8 cellular contexts compared by ENCODE assay signal in genomic region chr5:132883261-132883834, GRCh38. TPM values are rescaled to one million over a fixed set of nuclear protein-coding genes. Genes with fewer than 3 reads are reported as not detected.
DNase-seq lines count a peak whose midpoint lies in the region; ATAC-seq and TF ChIP-seq lines count a peak whose summit lies in the region.

No MANE protein-coding gene starts in this region.

- H3K14ac ChIP-seq in IMR-90 (replicated peaks; ENCODE audit: low read depth, low read length): no peak overlapping the region

- DNase-seq in A172 (ENCODE audit: low spot score) (peak; percentile 72), GF-D8 (lab: John Stamatoyannopoulos, UW) (peak; percentile 9), IMR-90 (peak; percentile 74), SHP77 (lab: John Stamatoyannopoulos, UW) (peak; percentile 60 to 61), cerebellar cortex (ENCODE audit: low spot score) (peak; percentile 85), left kidney (ENCODE audit: low read depth, low spot score) (peak; percentile 83), thoracic aorta (ENCODE audit: low spot score) (no peak)

- no TSS peak for BruUV-seq in IMR-90 (replicated peaks; lab: Mats Ljungman, UMichigan)

- H4K5ac ChIP-seq in IMR-90 (ENCODE audit: low read depth, low read length): no peak overlapping the region

- H3K9ac ChIP-seq in IMR-90 (ENCODE audit: low read depth, low read length): no peak overlapping the region

- H3K27me3 ChIP-seq in IMR-90 (ENCODE audit: control insufficient read depth, insufficient read depth, low read length) (no peaks in the 10 kb centered on the region), thoracic aorta (replicated peaks; ENCODE audit: insufficient read depth) (no peaks in the 10 kb centered on the region)

- POLR2A ChIA-PET in IMR-90 (lab: Charles Lee; ENCODE audit: unreplicated experiment): interaction anchor here (1.4 kb wide), 1 partner anchor 44 kb away, joined by 3 read pairs; no protein-coding TSS in a partner anchor

- dilution Hi-C loops in IMR-90 (cut with HindIII; ENCODE audit: low sequenced_read_pairs, unreplicated experiment): no loop called here

- H3K9me1 ChIP-seq in IMR-90 (ENCODE audit: insufficient read depth, low read length): peaks cover under 1% of the 10 kb centered on the region; the same call in 1 of the 2 replicates

- peak; percentile 67 for TF ChIP-seq CTCF in IMR-90 (conservative IDR thresholded peaks at IDR 0.05; ENCODE audit: low read depth, low read length)
- TF ChIP-seq CTCF in thoracic aorta (IDR thresholded peaks at IDR 0.05): peak; percentile 49

- no peak overlapping the region for H4K91ac ChIP-seq in IMR-90 (ENCODE audit: insufficient read depth, low read depth, low read length)

- peaks cover 43% of the 10 kb centered on the region for H3K36me3 ChIP-seq in IMR-90 (ENCODE audit: control insufficient read depth, insufficient read depth, low read length)
- H3K36me3 ChIP-seq in thoracic aorta: peaks cover 46% of the 10 kb centered on the region

- H2BK20ac ChIP-seq in IMR-90 (ENCODE audit: low read depth, low read length): no peak overlapping the region

- H2AFZ ChIP-seq in IMR-90 (replicated peaks; ENCODE audit: low read length, poor library complexity): no peak overlapping the region

- H4K20me1 ChIP-seq in IMR-90 (ENCODE audit: insufficient read depth, low read length): peaks cover under 1% of the 10 kb centered on the region; the same call in 1 of the 2 replicates

- no peak overlapping the region for H3K56ac ChIP-seq in IMR-90 (ENCODE audit: extremely low read depth, insufficient read depth, low read length)

- CTCF ChIA-PET in IMR-90 (lab: Yijun Ruan, JAX): interaction anchor here (0.6 to 1.2 kb wide), 5 partner anchors 9 to 288 kb away, joined by 3 to 4 read pairs (median 3); partner anchors contain the start of genes GDF9 and UQCRQ

- H3K23ac ChIP-seq in IMR-90 (ENCODE audit: low read depth, low read length): no peak overlapping the region

- H3K4me3 ChIP-seq in IMR-90 (ENCODE audit: insufficient read depth, low read depth, low read length): no peak overlapping the region
- no peak overlapping the region for H3K4me3 ChIP-seq in thoracic aorta

- H2BK15ac ChIP-seq in IMR-90 (ENCODE audit: low read depth, low read length): no peak overlapping the region

- H3K4me1 ChIP-seq in IMR-90 (ENCODE audit: control insufficient read depth, insufficient read depth, low read length) (no peaks in the 10 kb centered on the region), thoracic aorta (ENCODE audit: control insufficient read depth in 1 of 2, low read depth in 2 of 2) (no peaks in the 10 kb centered on the region)

- no peak overlapping the region for H3K27ac ChIP-seq in IMR-90 (ENCODE audit: insufficient read depth, low read length)
- no peak overlapping the region for H3K27ac ChIP-seq in thoracic aorta

- H2AK5ac ChIP-seq in IMR-90 (ENCODE audit: low read depth, low read length): no peak overlapping the region

- H3K79me1 ChIP-seq in IMR-90 (ENCODE audit: low read depth in 1 of 2, low read length in 2 of 2): peaks cover 4 to 22% of the 10 kb centered on the region in 2 experiments

- 0 to 100% methylated on average over 1 of the region's 2 CpGs for WGBS in IMR-90 (ENCODE audit: extremely low coverage in 2 of 2, insufficient read length in 1 of 2), 2 experiments

- ATAC-seq in IMR-90 (ENCODE audit: low read depth): peak; percentile 83
- ATAC-seq in thoracic aorta (ENCODE audit: insufficient number of reproducible peaks, low FRiP score, low read depth): no peak
- no peak for ATAC-seq in HG03457 (IDR thresholded peaks at IDR 0.05; ENCODE audit: unreplicated experiment)

- H4K8ac ChIP-seq in IMR-90 (ENCODE audit: low read depth in 2 of 2, low read length in 2 of 2): no peak overlapping the region

- peak; percentile 64 for TF ChIP-seq RAD21 in IMR-90 (IDR thresholded peaks at IDR 0.05; ENCODE audit: low read length)

- H2BK120ac ChIP-seq in IMR-90 (ENCODE audit: low read depth, low read length): no peak overlapping the region

- H3K9me3 ChIP-seq in IMR-90 (ENCODE audit: control insufficient read depth, insufficient read depth, low read length): no peaks in the 10 kb centered on the region
- no peaks in the 10 kb centered on the region for H3K9me3 ChIP-seq in thoracic aorta

- no peak overlapping the region for H3K4me2 ChIP-seq in IMR-90 (ENCODE audit: low read depth, low read length)

- H3K4ac ChIP-seq in IMR-90 (ENCODE audit: low read depth, low read length): no peak overlapping the region

- intact Hi-C loops in IMR-90 (cut with micrococcal nuclease): loop anchor here (1.0 kb wide), 2 partner anchors 53 to 498 kb away; partner anchors contain the start of gene SHROOM1

- H2BK5ac ChIP-seq in IMR-90 (ENCODE audit: low read depth, low read length, poor library complexity, severe bottlenecking): no peak overlapping the region

- H2AK9ac ChIP-seq in IMR-90 (replicated peaks; ENCODE audit: low read depth, low read length, poor library complexity): no peak overlapping the region

- in situ Hi-C loops in IMR-90 (cut with MboI; ENCODE audit: low sequenced_read_pairs): loop anchor here (5.0 kb wide), 1 partner anchor 496 kb away; no protein-coding TSS in a partner anchor

- no peak overlapping the region for H3K18ac ChIP-seq in IMR-90 (ENCODE audit: low read depth, low read length)

- no peak for TF ChIP-seq POLR2A in IMR-90 (IDR thresholded peaks at IDR 0.05; ENCODE audit: low read depth, low read length)

TF ChIP-seq in IMR-90, 13 proteins besides CTCF, POLR2A, EP300 and RAD21:
- TF ChIP-seq MAFK (IDR thresholded peaks at IDR 0.05; ENCODE audit: low read depth, low read length) (no peak), SMC3 (IDR thresholded peaks at IDR 0.05; ENCODE audit: low read depth, low read length) (peak; percentile 72)

RNA-seq across cellular contexts. Expression of gene LEAP2, which starts 9.9 kb away (rescaled TPM):
- total RNA-seq in A172 (2014; rRNA removed; shearing (Covaris generic)): 0.38 and 1.9 TPM in 2 replicates
- total RNA-seq in IMR-90 (2012; rRNA removed): under 0.01 TPM in 2 replicates
- polyA plus RNA-seq in IMR-90 (2012; rRNA removed): 0.23 and 0.36 TPM in 2 replicates
- polyA plus RNA-seq in IMR-90 (2012; cell fraction: cytosol; rRNA removed): 0.04 and 0.10 TPM in 2 replicates
- polyA plus RNA-seq in IMR-90 (2012; cell fraction: nucleus; rRNA removed; ENCODE audit: low replicate concordance): 0.55 and 3.5 TPM in 2 replicates
- total RNA-seq in thoracic aorta: under 1 TPM in 1 of 2 donors, not detected in 1; 0.49 TPM

RNA-seq across cellular contexts. Expression of gene UQCRQ, which starts 16.9 kb away (rescaled TPM):
- total RNA-seq in A172 (2014; rRNA removed; shearing (Covaris generic)): 198 and 275 TPM in 2 replicates
- total RNA-seq in IMR-90 (2012; rRNA removed) (69.7 and 73.7 TPM in 2 replicates), thoracic aorta (10 to 100 TPM; 49.5 to 59.3 TPM)
- polyA plus RNA-seq in IMR-90 (2012; rRNA removed): 292 and 406 TPM in 2 replicates
- polyA plus RNA-seq in IMR-90 (2012; cell fraction: cytosol; rRNA removed): 213 and 412 TPM in 2 replicates
- polyA plus RNA-seq in IMR-90 (2012; cell fraction: nucleus; rRNA removed; ENCODE audit: low replicate concordance): 72.8 and 108 TPM in 2 replicates

RNA-seq across cellular contexts. Expression of gene GDF9, which starts 17.1 kb away (rescaled TPM):
- 0.36 and 2.4 TPM in 2 replicates for total RNA-seq in A172 (2014; rRNA removed; shearing (Covaris generic))
- total RNA-seq in IMR-90 (2012; rRNA removed) (0.18 and 0.28 TPM in 2 replicates), thoracic aorta (not detected)
- polyA plus RNA-seq in IMR-90 (2012; rRNA removed): 0.16 and 0.21 TPM in 2 replicates
- 0.01 and 0.02 TPM in 2 replicates for polyA plus RNA-seq in IMR-90 (2012; cell fraction: cytosol; rRNA removed)
- polyA plus RNA-seq in IMR-90 (2012; cell fraction: nucleus; rRNA removed; ENCODE audit: low replicate concordance): 0.14 and 0.57 TPM in 2 replicates

RNA-seq across cellular contexts. Expression of gene SHROOM1, which starts 52.9 kb away (rescaled TPM):
- total RNA-seq in A172 (2014; rRNA removed; shearing (Covaris generic)): 5.6 and 6.1 TPM in 2 replicates
- total RNA-seq in IMR-90 (2012; rRNA removed) (1.4 and 2.5 TPM in 2 replicates), thoracic aorta (10 to 100 TPM; 13.1 to 15.4 TPM)
- polyA plus RNA-seq in IMR-90 (2012; rRNA removed): 6.3 and 8.8 TPM in 2 replicates
- 4.1 and 9.0 TPM in 2 replicates for polyA plus RNA-seq in IMR-90 (2012; cell fraction: cytosol; rRNA removed)
- polyA plus RNA-seq in IMR-90 (2012; cell fraction: nucleus; rRNA removed; ENCODE audit: low replicate concordance): 28.6 and 53.5 TPM in 2 replicates
